In the genomic region with DNA sequence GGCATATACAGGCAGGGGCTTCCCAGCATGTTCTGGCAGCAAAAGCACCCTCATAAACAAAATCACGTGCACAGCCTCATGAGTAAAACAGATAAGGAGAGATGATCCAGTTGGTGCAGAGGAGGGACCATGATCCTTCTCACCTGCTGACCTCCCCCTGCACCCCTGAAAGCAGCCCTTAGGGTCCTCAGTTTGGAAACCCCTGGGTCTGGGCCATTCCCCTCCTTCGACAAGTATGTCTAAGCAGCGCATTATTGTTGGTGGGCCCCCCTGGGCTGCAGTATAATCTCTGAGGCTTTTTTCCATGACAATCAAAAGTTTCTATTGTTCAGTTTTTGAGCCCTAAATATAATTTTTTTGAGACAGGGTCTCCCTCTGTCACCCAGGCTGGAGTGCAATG, we compare ENCODE assay signal across 23 cellular contexts. TPM values are rescaled to one million over a fixed set of nuclear protein-coding genes. Genes with fewer than 3 reads are reported as not detected.
A peak's percentile ranks its signal among the peaks of the same experiment; 100 is the strongest.
DNase-seq lines count a peak whose midpoint lies in the region; ATAC-seq and TF ChIP-seq lines count a peak whose summit lies in the region.
"Had no signal": no experiment of that assay in that cellular context is flagged by ENCODE, and none has a peak within 500 bp of the region (broad histone marks: within the 10 kb centered on the region; RNA-seq: fewer than 3 reads in every experiment).

No MANE protein-coding gene starts in this region.

- no peak overlapping the region for H2BK15ac ChIP-seq in neuronal stem cell (ENCODE audit: low read length)

- no peak overlapping the region for H2BK5ac ChIP-seq in neuronal stem cell (ENCODE audit: low read length)

- POLR2A ChIA-PET in activated naive CD8-positive, alpha-beta T cell treated with anti-CD3 and anti-CD28 coated beads, Interleukin-2, amount 10 ng/mL, durations not matched to agents 7 days and 5 days (lab: Charles Lee) = no interaction called here

- H3K27me3 ChIP-seq in hepatocyte (peaks cover 6% of the 10 kb centered on the region), neuronal stem cell (ENCODE audit: control insufficient read depth in 3 of 3, insufficient read depth in 3 of 3, low read depth in 1 of 3, low read length in 3 of 3) (peaks cover 0 to 18% (median 0%) of the 10 kb centered on the region in 3 experiments)
- H3K27me3 ChIP-seq: BLaER1 treated with 17β-estradiol and CSF1 and Interleukin-3, amounts not matched to agents 10 nM and 100 nM had no signal

- H3K18ac ChIP-seq in neuronal stem cell (ENCODE audit: low read length) = no peak overlapping the region

- H3K9ac ChIP-seq in neuronal stem cell (ENCODE audit: low read depth, low read length, poor library complexity) = no peak overlapping the region
- H3K9ac ChIP-seq: BLaER1 treated with 17β-estradiol and CSF1 and Interleukin-3, amounts not matched to agents 10 nM and 100 nM had no signal

- H4K8ac ChIP-seq in neuronal stem cell (ENCODE audit: low read depth, low read length) = no peak overlapping the region

- H2AK5ac ChIP-seq in neuronal stem cell (ENCODE audit: low read depth, low read length) = peak overlapping the region; percentile 75

- H4K20me1 ChIP-seq in hepatocyte (ENCODE audit: insufficient read depth, poor library complexity, severe bottlenecking) = no peaks in the 10 kb centered on the region
- H4K20me1 ChIP-seq: BLaER1 treated with 17β-estradiol and CSF1 and Interleukin-3, amounts not matched to agents 10 nM and 100 nM had no signal

- no peak overlapping the region for H4K91ac ChIP-seq in neuronal stem cell (ENCODE audit: low read depth, low read length, poor library complexity)

- H3K79me2 ChIP-seq in hepatocyte = no peaks in the 10 kb centered on the region

- no peaks in the 10 kb centered on the region for H3K79me1 ChIP-seq in neuronal stem cell (ENCODE audit: low read depth, low read length)

- DNase-seq in activated naive CD8-positive, alpha-beta T cell treated with anti-CD3 and anti-CD28 coated beads, Interleukin-2, amount 10 ng/mL, durations not matched to agents 7 days and 5 days = no peak
- no peak for DNase-seq in activated naive CD8-positive, alpha-beta T cell treated with anti-CD3 and anti-CD28 coated beads for 36 hours
- DNase-seq in hepatocyte (ENCODE audit: low spot score) (peak; percentile 44), neuronal stem cell (ENCODE audit: low spot score) (no peak), NCI-H510A (lab: John Stamatoyannopoulos, UW) (no peak), NCI-H2029 treated with DMSO at 0.1 percent for 48 hours (lab: John Stamatoyannopoulos, UW) (no peak)
- no peak for DNase-seq in activated CD8-positive, alpha-beta memory T cell treated with anti-CD3 and anti-CD28 coated beads, Interleukin-2, amount 50 U/mL, for 48 hours
- DNase-seq: AML-193; BE2C; Calu3; CD4-positive, alpha-beta T cell; CD8-positive, alpha-beta memory T cell; DMS53; DMS79 treated with DMSO at 0.1 percent for 48 hours; GF-D8; GOT3; HFFc6 had no signal

- H3K23ac ChIP-seq in neuronal stem cell (ENCODE audit: low read depth, low read length, poor library complexity) = no peak overlapping the region

- H3K36me3 ChIP-seq in hepatocyte (replicated peaks; ENCODE audit: insufficient read depth, low read depth) (no peaks in the 10 kb centered on the region), neuronal stem cell (replicated peaks in 1 of 2; ENCODE audit: control insufficient read depth in 2 of 2, insufficient read depth in 2 of 2, low read length in 2 of 2) (no peaks in the 10 kb centered on the region)
- H3K36me3 ChIP-seq: BE2C; BLaER1 treated with 17β-estradiol and CSF1 and Interleukin-3, amounts not matched to agents 10 nM and 100 nM; HAP-1 had no signal

- peaks cover 8% of the 10 kb centered on the region for H3K4me1 Mint-ChIP-seq in activated naive CD8-positive, alpha-beta T cell treated with anti-CD3 and anti-CD28 coated beads, Interleukin-2, amount 10 ng/mL, durations not matched to agents 7 days and 5 days
- H3K4me1 Mint-ChIP-seq in activated naive CD8-positive, alpha-beta T cell treated with anti-CD3 and anti-CD28 coated beads for 36 hours = peaks cover 8% of the 10 kb centered on the region
- H3K4me1 Mint-ChIP-seq: CD14-positive monocyte had no signal

- peak overlapping the region; percentile 43 for H3K27ac Mint-ChIP-seq in activated naive CD8-positive, alpha-beta T cell treated with anti-CD3 and anti-CD28 coated beads, Interleukin-2, amount 10 ng/mL, durations not matched to agents 7 days and 5 days
- H3K27ac Mint-ChIP-seq in activated naive CD8-positive, alpha-beta T cell treated with anti-CD3 and anti-CD28 coated beads for 36 hours = no peak overlapping the region
- H3K27ac Mint-ChIP-seq: CD4-positive, alpha-beta T cell; HFFc6 had no signal

- H2BK120ac ChIP-seq in neuronal stem cell (ENCODE audit: low read depth, low read length) = no peak overlapping the region

- H2BK12ac ChIP-seq in neuronal stem cell (ENCODE audit: low read length) = no peak overlapping the region

- no peak for ATAC-seq in activated naive CD8-positive, alpha-beta T cell treated with anti-CD3 and anti-CD28 coated beads, Interleukin-2, amount 10 ng/mL, durations not matched to agents 7 days and 5 days (ENCODE audit: low read depth)

- H3K4me2 ChIP-seq in hepatocyte (peak overlapping the region; percentile 45), neuronal stem cell (ENCODE audit: insufficient read depth, low read length, poor library complexity, severe bottlenecking) (no peak overlapping the region)
- H3K4me2 ChIP-seq: BLaER1 treated with 17β-estradiol and CSF1 and Interleukin-3, amounts not matched to agents 10 nM and 100 nM had no signal

- H3K27me3 Mint-ChIP-seq in activated naive CD8-positive, alpha-beta T cell treated with anti-CD3 and anti-CD28 coated beads, Interleukin-2, amount 10 ng/mL, durations not matched to agents 7 days and 5 days = peaks cover 2% of the 10 kb centered on the region
- H3K27me3 Mint-ChIP-seq in activated naive CD8-positive, alpha-beta T cell treated with anti-CD3 and anti-CD28 coated beads for 36 hours = no peaks in the 10 kb centered on the region
- H3K27me3 Mint-ChIP-seq: CD4-positive, alpha-beta T cell had no signal

- no peak overlapping the region for H3K4ac ChIP-seq in neuronal stem cell (ENCODE audit: low read length)

- 53% methylated on average over 3 of the region's 3 CpGs for WGBS in hepatocyte (ENCODE audit: low lambda C conversion rate, missing lambda C conversion rate)
- no CpG with 5 or more reads among the region's 3 CpGs for WGBS in neuronal stem cell (ENCODE audit: extremely low coverage in 2 of 2, insufficient read length in 2 of 2, insufficient replicate concordance in 1 of 2), 2 donors

- peaks cover 19% of the 10 kb centered on the region for H3K4me1 ChIP-seq in hepatocyte (ENCODE audit: insufficient read depth)
- H3K4me1 ChIP-seq in neuronal stem cell (ENCODE audit: control insufficient read depth in 2 of 2, insufficient read depth in 1 of 2, low read depth in 1 of 2, low read length in 2 of 2) = peaks cover 0 to 25% of the 10 kb centered on the region in 2 donors
- H3K4me1 ChIP-seq: BE2C, HAP-1 had no signal

- H3K9me3 ChIP-seq in hepatocyte (ENCODE audit: low read depth) (no peaks in the 10 kb centered on the region), neuronal stem cell (replicated peaks in 1 of 2; ENCODE audit: control insufficient read depth in 2 of 2, insufficient read depth in 1 of 2, low read depth in 1 of 2, low read length in 2 of 2) (no peaks in the 10 kb centered on the region)
- H3K9me3 ChIP-seq: BE2C; BLaER1 treated with 17β-estradiol and CSF1 and Interleukin-3, amounts not matched to agents 10 nM and 100 nM; HAP-1 had no signal

- H2AFZ ChIP-seq in hepatocyte (no peak overlapping the region), neuronal stem cell (ENCODE audit: low read length) (no peak overlapping the region)

- H3K4me3 ChIP-seq in hepatocyte = no peak overlapping the region
- H3K4me3 ChIP-seq in neuronal stem cell (ENCODE audit: low read length in 2 of 2) = no peak overlapping the region
- H3K4me3 ChIP-seq: BLaER1 treated with 17β-estradiol and CSF1 and Interleukin-3, amounts not matched to agents 10 nM and 100 nM; HAP-1 had no signal

- no peak for TF ChIP-seq CTCF in hepatocyte (IDR thresholded peaks at IDR 0.05; ENCODE audit: poor library complexity)

- H3K4me3 Mint-ChIP-seq in activated naive CD8-positive, alpha-beta T cell treated with anti-CD3 and anti-CD28 coated beads, Interleukin-2, amount 10 ng/mL, durations not matched to agents 7 days and 5 days = no peak overlapping the region
- H3K4me3 Mint-ChIP-seq in activated naive CD8-positive, alpha-beta T cell treated with anti-CD3 and anti-CD28 coated beads for 36 hours = no peak overlapping the region
- H3K4me3 Mint-ChIP-seq: CD14-positive monocyte; CD4-positive, alpha-beta T cell; CD8-positive, alpha-beta memory T cell; HFFc6 had no signal

- no peak overlapping the region for H3K27ac ChIP-seq in hepatocyte
- H3K27ac ChIP-seq in neuronal stem cell (replicated peaks; ENCODE audit: low read length) = peak overlapping the region; percentile 65
- H3K27ac ChIP-seq: 22Rv1; BLaER1 treated with 17β-estradiol and CSF1 and Interleukin-3, amounts not matched to agents 10 nM and 100 nM had no signal

- no peaks in the 10 kb centered on the region for H3K36me3 Mint-ChIP-seq in activated naive CD8-positive, alpha-beta T cell treated with anti-CD3 and anti-CD28 coated beads, Interleukin-2, amount 10 ng/mL, durations not matched to agents 7 days and 5 days
- no peaks in the 10 kb centered on the region for H3K36me3 Mint-ChIP-seq in activated naive CD8-positive, alpha-beta T cell treated with anti-CD3 and anti-CD28 coated beads for 36 hours
- H3K36me3 Mint-ChIP-seq: CD14-positive monocyte; CD8-positive, alpha-beta memory T cell had no signal

- H3K14ac ChIP-seq in neuronal stem cell (ENCODE audit: low read length) = no peak overlapping the region

- H3K9me3 Mint-ChIP-seq in activated naive CD8-positive, alpha-beta T cell treated with anti-CD3 and anti-CD28 coated beads, Interleukin-2, amount 10 ng/mL, durations not matched to agents 7 days and 5 days = no peaks in the 10 kb centered on the region
- H3K9me3 Mint-ChIP-seq in activated naive CD8-positive, alpha-beta T cell treated with anti-CD3 and anti-CD28 coated beads for 36 hours = no peaks in the 10 kb centered on the region
- H3K9me3 Mint-ChIP-seq: CD14-positive monocyte; CD4-positive, alpha-beta T cell; CD8-positive, alpha-beta memory T cell; HFFc6 had no signal

- no peaks in the 10 kb centered on the region for H3K9me2 ChIP-seq in hepatocyte (replicated peaks; ENCODE audit: insufficient read depth)

RNA-seq across cellular contexts. Expression of gene KRT4, which starts 5.1 kb away (rescaled TPM):
- total RNA-seq in activated naive CD8-positive, alpha-beta T cell treated with anti-CD3 and anti-CD28 coated beads, Interleukin-2, amount 10 ng/mL, durations not matched to agents 7 days and 5 days = not detected
- under 1 TPM in 1 of 2 experiments, not detected in 1; 0.22 TPM for total RNA-seq in activated naive CD8-positive, alpha-beta T cell treated with anti-CD3 and anti-CD28 coated beads for 36 hours
- 8.7 and 9.6 TPM in 2 replicates for total RNA-seq in hepatocyte
- 4.2 and 7.2 TPM in 2 replicates for polyA plus RNA-seq in hepatocyte
- not detected for polyA plus RNA-seq in neuronal stem cell (2013, experiment 1 of 2)
- not detected for polyA plus RNA-seq in neuronal stem cell (2013, experiment 2 of 2)
- total RNA-seq: Calu3; CD4-positive, alpha-beta T cell; CD8-positive, alpha-beta memory T cell; Daoy; G401 had no signal
- polyA plus RNA-seq: CD14-positive monocyte; CD8-positive, alpha-beta memory T cell had no signal

RNA-seq across cellular contexts. Expression of gene KRT79, which starts 15.1 kb away (rescaled TPM):
- total RNA-seq in activated naive CD8-positive, alpha-beta T cell treated with anti-CD3 and anti-CD28 coated beads, Interleukin-2, amount 10 ng/mL, durations not matched to agents 7 days and 5 days = not detected
- total RNA-seq in activated naive CD8-positive, alpha-beta T cell treated with anti-CD3 and anti-CD28 coated beads for 36 hours = under 1 TPM; 0.95 to 0.96 TPM
- total RNA-seq in hepatocyte = 0.07 TPM in 1 of 2 replicates, not detected in the other
- 0.44 TPM in 1 of 2 replicates, not detected in the other for polyA plus RNA-seq in hepatocyte
- polyA plus RNA-seq in neuronal stem cell (2013, experiment 1 of 2) = not detected
- not detected for polyA plus RNA-seq in neuronal stem cell (2013, experiment 2 of 2)
- total RNA-seq: Calu3; CD4-positive, alpha-beta T cell; CD8-positive, alpha-beta memory T cell; G401; HFFc6 had no signal
- polyA plus RNA-seq: CD14-positive monocyte; CD8-positive, alpha-beta memory T cell had no signal

RNA-seq across cellular contexts. Expression of gene KRT3, which starts 23.1 kb away (rescaled TPM):
- total RNA-seq in activated naive CD8-positive, alpha-beta T cell treated with anti-CD3 and anti-CD28 coated beads, Interleukin-2, amount 10 ng/mL, durations not matched to agents 7 days and 5 days = not detected
- total RNA-seq in activated naive CD8-positive, alpha-beta T cell treated with anti-CD3 and anti-CD28 coated beads for 36 hours = not detected
- total RNA-seq in hepatocyte = not detected in 2 replicates
- 0.43 TPM in 1 of 2 replicates, not detected in the other for polyA plus RNA-seq in hepatocyte
- not detected for polyA plus RNA-seq in neuronal stem cell (2013, experiment 1 of 2)
- not detected for polyA plus RNA-seq in neuronal stem cell (2013, experiment 2 of 2)
- total RNA-seq: Calu3; CD4-positive, alpha-beta T cell; CD8-positive, alpha-beta memory T cell; Daoy; G401; HFFc6 had no signal
- polyA plus RNA-seq: CD14-positive monocyte; CD8-positive, alpha-beta memory T cell had no signal

RNA-seq across cellular contexts. Expression of gene KRT78, which starts 29.8 kb away (rescaled TPM):
- not detected for total RNA-seq in activated naive CD8-positive, alpha-beta T cell treated with anti-CD3 and anti-CD28 coated beads, Interleukin-2, amount 10 ng/mL, durations not matched to agents 7 days and 5 days
- not detected for total RNA-seq in activated naive CD8-positive, alpha-beta T cell treated with anti-CD3 and anti-CD28 coated beads for 36 hours
- 0.08 TPM in 1 of 2 replicates, not detected in the other for total RNA-seq in hepatocyte
- not detected in 2 replicates for polyA plus RNA-seq in hepatocyte
- polyA plus RNA-seq in neuronal stem cell (2013, experiment 1 of 2) = not detected
- not detected for polyA plus RNA-seq in neuronal stem cell (2013, experiment 2 of 2)
- total RNA-seq: CD4-positive, alpha-beta T cell; CD8-positive, alpha-beta memory T cell; Daoy had no signal
- polyA plus RNA-seq: CD14-positive monocyte; CD8-positive, alpha-beta memory T cell had no signal

RNA-seq across cellular contexts. Expression of gene KRT76, which starts 41.9 kb away (rescaled TPM):
- total RNA-seq in activated naive CD8-positive, alpha-beta T cell treated with anti-CD3 and anti-CD28 coated beads, Interleukin-2, amount 10 ng/mL, durations not matched to agents 7 days and 5 days = not detected
- total RNA-seq in activated naive CD8-positive, alpha-beta T cell treated with anti-CD3 and anti-CD28 coated beads for 36 hours = not detected
- total RNA-seq in hepatocyte = not detected in 2 replicates
- not detected in 2 replicates for polyA plus RNA-seq in hepatocyte
- polyA plus RNA-seq in neuronal stem cell (2013, experiment 1 of 2) = not detected
- not detected for polyA plus RNA-seq in neuronal stem cell (2013, experiment 2 of 2)
- total RNA-seq: Calu3; CD4-positive, alpha-beta T cell; CD8-positive, alpha-beta memory T cell; Daoy; G401; HFFc6 had no signal
- polyA plus RNA-seq: CD14-positive monocyte; CD8-positive, alpha-beta memory T cell had no signal
